ENCODE assay signal across 9 cellular contexts in genomic region chr12:54421175-54421872, GRCh38. TPM values are rescaled to one million over a fixed set of nuclear protein-coding genes. Genes with fewer than 3 reads are reported as not detected.
DNase-seq lines count a peak whose midpoint lies in the region; ATAC-seq and TF ChIP-seq lines count a peak whose summit lies in the region.
"Had no signal": no experiment of that assay in that cellular context is flagged by ENCODE, and none has a peak within 500 bp of the region (broad histone marks: within the 10 kb centered on the region; RNA-seq: fewer than 3 reads in every experiment).

No MANE protein-coding gene starts in this region.

- peaks cover 18% of the 10 kb centered on the region for H3K79me1 ChIP-seq in trophoblast cell (ENCODE audit: low read length)

- H3K27ac ChIP-seq in Peyer's patch (peak overlapping the region; percentile 80 to 95 (median 82)), trophoblast cell (ENCODE audit: low read depth, low read length) (no peak overlapping the region)
- no peak overlapping the region for H3K27ac ChIP-seq in effector memory CD4-positive, alpha-beta T cell (ENCODE audit: insufficient read depth, low read length, poor library complexity, severe bottlenecking)

- H3K27ac Mint-ChIP-seq in Caco-2 (ENCODE audit: unreplicated experiment): no peak overlapping the region
- no peak overlapping the region for H3K27ac Mint-ChIP-seq in stimulated activated naive CD8-positive, alpha-beta T cell treated with anti-CD3 and anti-CD28 coated beads, Interleukin-15, amount 100 ng/mL, for 72 hours

- intact Hi-C loops in Caco-2 (cut with micrococcal nuclease; ENCODE audit: unreplicated experiment): no loop called here

- DNase-seq in CD1c-positive myeloid dendritic cell (ENCODE audit: extremely low spot score) (peak; percentile 20), Peyer's patch (peak in 1 of 3 donors; percentile 75), foreskin fibroblast (peak; percentile 67 to 80), trophoblast cell (no peak), GM13977 (ENCODE audit: low spot score) (no peak), Caco-2 (no peak)
- DNase-seq in effector memory CD4-positive, alpha-beta T cell: no peak
- no peak for DNase-seq in stimulated activated naive CD8-positive, alpha-beta T cell treated with anti-CD3 and anti-CD28 coated beads, Interleukin-15, amount 100 ng/mL, for 72 hours
- DNase-seq: stimulated activated CD4-positive, alpha-beta T cell treated with anti-CD3 and anti-CD28 coated beads, Interleukin-4, amount 100 ng/mL, for 24 hours had no signal

- H3K23ac ChIP-seq in trophoblast cell (ENCODE audit: low read length): no peak overlapping the region

- in situ Hi-C loops in GM13977 (cut with MboI; ENCODE audit: low pct_unique_long_range_greater_than_20kb, low sequenced_read_pairs, unreplicated experiment): no loop called here

- no peak overlapping the region for H4K12ac ChIP-seq in trophoblast cell (ENCODE audit: low read depth, low read length)

- no TSS peak for BruUV-seq in Caco-2 (replicated peaks; lab: Mats Ljungman, UMichigan)

- WGBS in trophoblast cell (ENCODE audit: extremely low coverage, insufficient coverage, insufficient read length): no CpG with 5 or more reads among the region's 4 CpGs

- CTCF ChIA-PET in Caco-2 (lab: Charles Lee): interaction anchor here (1.3 kb wide), 1 partner anchor 18 kb away, joined by 3 read pairs; no protein-coding TSS in a partner anchor

- no peak overlapping the region for H2AK5ac ChIP-seq in trophoblast cell (ENCODE audit: low read length)

- H3K14ac ChIP-seq in trophoblast cell (ENCODE audit: low read length): no peak overlapping the region

- H3K4me3 Mint-ChIP-seq in Caco-2 (ENCODE audit: unreplicated experiment): no peak overlapping the region
- H3K4me3 Mint-ChIP-seq in stimulated activated naive CD8-positive, alpha-beta T cell treated with anti-CD3 and anti-CD28 coated beads, Interleukin-15, amount 100 ng/mL, for 72 hours: no peak overlapping the region

- POLR2A ChIA-PET in Caco-2 (lab: Charles Lee): no interaction called here

- no peaks in the 10 kb centered on the region for H3K27me3 ChIP-seq in Peyer's patch
- no peaks in the 10 kb centered on the region for H3K27me3 ChIP-seq in trophoblast cell (ENCODE audit: insufficient read depth, low read length)
- no peaks in the 10 kb centered on the region for H3K27me3 ChIP-seq in effector memory CD4-positive, alpha-beta T cell (replicated peaks; ENCODE audit: control insufficient read depth, insufficient read depth, low read length, poor library complexity, severe bottlenecking)
- no peaks in the 10 kb centered on the region for H3K27me3 ChIP-seq in Caco-2 (replicated peaks; ENCODE audit: control insufficient read depth, insufficient read depth, low read length)

- peaks cover 0 to 17% (median 3%) of the 10 kb centered on the region in 4 donors for H3K4me1 ChIP-seq in Peyer's patch
- H3K4me1 ChIP-seq in trophoblast cell (ENCODE audit: control insufficient read depth in 1 of 2, insufficient read depth in 2 of 2, low read length in 2 of 2): peaks cover 19 to 25% of the 10 kb centered on the region in 2 experiments
- peaks cover 23% of the 10 kb centered on the region for H3K4me1 ChIP-seq in effector memory CD4-positive, alpha-beta T cell (ENCODE audit: control insufficient read depth, insufficient read depth, low read length, poor library complexity, severe bottlenecking)
- H3K4me1 ChIP-seq in Caco-2: peaks cover 5% of the 10 kb centered on the region; the same call in 1 of the 2 replicates

- no peak overlapping the region for H3K4me2 ChIP-seq in trophoblast cell (ENCODE audit: low read length)

- peaks cover 3% of the 10 kb centered on the region for H3K27me3 Mint-ChIP-seq in Caco-2 (ENCODE audit: insufficient read depth, unreplicated experiment)
- H3K27me3 Mint-ChIP-seq in stimulated activated naive CD8-positive, alpha-beta T cell treated with anti-CD3 and anti-CD28 coated beads, Interleukin-15, amount 100 ng/mL, for 72 hours: no peaks in the 10 kb centered on the region

- no peak overlapping the region for H3K4ac ChIP-seq in trophoblast cell (ENCODE audit: low read depth, low read length)

- no peak overlapping the region for H4K91ac ChIP-seq in trophoblast cell (ENCODE audit: low read depth, low read length)

- H3K4me1 Mint-ChIP-seq in Caco-2 (ENCODE audit: low read depth, unreplicated experiment): peaks cover 10% of the 10 kb centered on the region
- peaks cover 50% of the 10 kb centered on the region for H3K4me1 Mint-ChIP-seq in stimulated activated naive CD8-positive, alpha-beta T cell treated with anti-CD3 and anti-CD28 coated beads, Interleukin-15, amount 100 ng/mL, for 72 hours

- H2BK120ac ChIP-seq in trophoblast cell (ENCODE audit: insufficient read depth, low read length, poor library complexity): no peak overlapping the region

- TF ChIP-seq CTCF in Peyer's patch (IDR thresholded peaks at IDR 0.05) (no peak), foreskin fibroblast (IDR thresholded peaks at IDR 0.05; ENCODE audit: low read depth, low read length) (no peak), GM13977 (IDR thresholded peaks at IDR 0.05; ENCODE audit: extremely low read depth, insufficient read depth, missing control alignments) (no peak), Caco-2 (IDR thresholded peaks at IDR 0.05; ENCODE audit: insufficient read depth in 1 of 2, low read depth in 1 of 2, low read length in 1 of 2, severe bottlenecking in 1 of 2, unreplicated experiment in 1 of 2) (no peak)

- H3K9me3 ChIP-seq in Peyer's patch (no peaks in the 10 kb centered on the region), trophoblast cell (ENCODE audit: insufficient read depth, low read depth, low read length) (no peaks in the 10 kb centered on the region), Caco-2 (no peaks in the 10 kb centered on the region)
- H3K9me3 ChIP-seq in effector memory CD4-positive, alpha-beta T cell (ENCODE audit: control insufficient read depth, low read length): no peaks in the 10 kb centered on the region

- H3K79me2 ChIP-seq in trophoblast cell (ENCODE audit: control insufficient read depth, insufficient read depth, low read length, poor library complexity): peaks cover 10% of the 10 kb centered on the region

- H2AFZ ChIP-seq in trophoblast cell (ENCODE audit: insufficient read depth, low read length, poor library complexity): no peak overlapping the region

- peak overlapping the region; percentile 54 for H2BK12ac ChIP-seq in trophoblast cell (ENCODE audit: low read length)

- H4K8ac ChIP-seq in trophoblast cell (ENCODE audit: low read depth, low read length): no peak overlapping the region

- H2BK5ac ChIP-seq in trophoblast cell (ENCODE audit: low read depth, low read length, poor library complexity): no peak overlapping the region

- H3K4me3 ChIP-seq in Peyer's patch (no peak overlapping the region), foreskin fibroblast (ENCODE audit: low read depth in 1 of 2, low read length in 2 of 2) (no peak overlapping the region), trophoblast cell (ENCODE audit: low read depth, low read length) (no peak overlapping the region), Caco-2 (ENCODE audit: low read depth, low read length) (no peak overlapping the region)
- H3K4me3 ChIP-seq in effector memory CD4-positive, alpha-beta T cell (ENCODE audit: insufficient read depth, low read depth, low read length, poor library complexity, severe bottlenecking): no peak overlapping the region

- no peak for ATAC-seq in stimulated activated naive CD8-positive, alpha-beta T cell treated with anti-CD3 and anti-CD28 coated beads, Interleukin-15, amount 100 ng/mL, for 72 hours

- H3K9me3 Mint-ChIP-seq in Caco-2 (ENCODE audit: unreplicated experiment): no peaks in the 10 kb centered on the region
- H3K9me3 Mint-ChIP-seq in stimulated activated naive CD8-positive, alpha-beta T cell treated with anti-CD3 and anti-CD28 coated beads, Interleukin-15, amount 100 ng/mL, for 72 hours: no peaks in the 10 kb centered on the region

- no peak overlapping the region for H3K9ac ChIP-seq in trophoblast cell (ENCODE audit: low read length)

- H3K36me3 Mint-ChIP-seq in Caco-2 (ENCODE audit: insufficient read depth, unreplicated experiment): no peaks in the 10 kb centered on the region

- TF ChIP-seq POLR2A in Peyer's patch (IDR thresholded peaks at IDR 0.05): no peak

- no peak overlapping the region for H3K18ac ChIP-seq in trophoblast cell (ENCODE audit: low read length)

- no peaks in the 10 kb centered on the region for H3K36me3 ChIP-seq in Peyer's patch
- no peaks in the 10 kb centered on the region for H3K36me3 ChIP-seq in trophoblast cell (ENCODE audit: control insufficient read depth in 1 of 2, insufficient read depth in 2 of 2, low read length in 2 of 2)
- H3K36me3 ChIP-seq in effector memory CD4-positive, alpha-beta T cell (ENCODE audit: control insufficient read depth, insufficient read depth, low read length): no peaks in the 10 kb centered on the region
- no peaks in the 10 kb centered on the region for H3K36me3 ChIP-seq in Caco-2 (ENCODE audit: control insufficient read depth, insufficient read depth, low read length)

RNA-seq across cellular contexts. Expression of gene ITGA5, which starts 2.3 kb away (rescaled TPM):
- total RNA-seq in Peyer's patch (10 to 100 TPM; 21.0 to 78.4 (median 44.5) TPM), Caco-2 (2022) (17.3 and 22.3 TPM in 2 replicates)
- polyA plus RNA-seq in trophoblast cell (2013): 81.6 and 90.0 TPM in 2 replicates

RNA-seq across cellular contexts. Expression of gene ZNF385A, which starts 36.8 kb away (rescaled TPM):
- total RNA-seq in Peyer's patch (10 to 100 TPM in 2 of 4 donors, 1 to 10 TPM in 2; 7.3 to 28.1 (median 9.7) TPM), Caco-2 (2022) (8.4 and 9.4 TPM in 2 replicates)
- 74.0 and 75.2 TPM in 2 replicates for polyA plus RNA-seq in trophoblast cell (2013)

RNA-seq across cellular contexts. Expression of gene GTSF1, which starts 52.1 kb away (rescaled TPM):
- total RNA-seq in Peyer's patch: 1 to 10 TPM in 1 of 4 donors, not detected in 3; 1.8 TPM
- not detected in 2 replicates for polyA plus RNA-seq in trophoblast cell (2013)
- not detected in 2 replicates for total RNA-seq in Caco-2 (2022)

RNA-seq across cellular contexts. Expression of gene GPR84, which starts 57.0 kb away (rescaled TPM):
- total RNA-seq in Peyer's patch: not detected
- polyA plus RNA-seq in trophoblast cell (2013): 0.04 and 0.06 TPM in 2 replicates
- total RNA-seq in Caco-2 (2022): not detected in 2 replicates

Comparison
In these comparisons a context has a peak if more than half of its experiments do, and no peak if none do; other contexts are left out.
1. DNase-seq: peak in CD1c-positive myeloid dendritic cell (single experiment) and foreskin fibroblast (2 of 2); none in trophoblast cell (0 of 2), effector memory CD4-positive, alpha-beta T cell (0 of 3), GM13977 (single experiment), Caco-2 (0 of 2) and stimulated activated naive CD8-positive, alpha-beta T cell treated with anti-CD3 and anti-CD28 coated beads, Interleukin-15, amount 100 ng/mL, for 72 hours (0 of 2).
2. H3K27ac ChIP-seq: peak in Peyer's patch (4 of 4); none in trophoblast cell (single experiment) and effector memory CD4-positive, alpha-beta T cell (single experiment).